1 cellular context compared by ENCODE assay signal in genomic region chr5:177516601-177517568, GRCh38.
TF ChIP-seq lines count a peak whose summit lies in the region.

TSS of gene DDX41 (minus strand) at chr5:177516961. CDS start at chr5:177516945, 16 bp downstream.

TF ChIP-seq in HepG2, 621 proteins besides CTCF, POLR2A, EP300 and RAD21 (continued from another document and continues in another):
- TF ChIP-seq SMARCC2 (IDR thresholded peaks at IDR 0.05) (no peak), ZEB1 (IDR thresholded peaks at IDR 0.05; ENCODE audit: insufficient replicate concordance, low read depth) (no peak), ZNF44 (CRISPR knock-in tag; IDR thresholded peaks at IDR 0.05) (no peak; the same call in 1 of the 2 replicates), PCBP1 (IDR thresholded peaks at IDR 0.05; ENCODE audit: borderline replicate concordance, low read depth, low read length) (no peak), RARG (CRISPR knock-in tag; IDR thresholded peaks at IDR 0.05; ENCODE audit: low read depth) (peak; percentile 95), MXI1 (IDR thresholded peaks at IDR 0.05; ENCODE audit: borderline replicate concordance, low read depth, low read length) (peak; percentile 91; the same call in 1 of the 3 replicates), ZNF572 (CRISPR knock-in tag; IDR thresholded peaks at IDR 0.05) (no peak; the same call in 1 of the 2 replicates), BRF2 (CRISPR knock-in tag; IDR thresholded peaks at IDR 0.05) (peak; percentile 64; the same call in 1 of the 2 replicates), ZNF280D (CRISPR knock-in tag; IDR thresholded peaks at IDR 0.05) (0 out of 2 replicates have a peak, but pooled peaks have one; percentile 23), SALL1 (CRISPR knock-in tag; IDR thresholded peaks at IDR 0.05) (peak; percentile 93), BCL3 (CRISPR knock-in tag; IDR thresholded peaks at IDR 0.05) (peak; percentile 74), SALL2 (CRISPR knock-in tag; IDR thresholded peaks at IDR 0.05) (peak; percentile 96), ZNF772 (CRISPR knock-in tag; IDR thresholded peaks at IDR 0.05) (peak; percentile 98; the same call in 1 of the 2 replicates), SRSF9 (IDR thresholded peaks at IDR 0.05; ENCODE audit: borderline replicate concordance, insufficient read depth, low read depth, low read length, poor library complexity, severe bottlenecking) (no peak), ZNF800 (CRISPR knock-in tag; IDR thresholded peaks at IDR 0.05) (0 out of 2 replicates have a peak, but pooled peaks have one; percentile 46), POGZ (CRISPR knock-in tag; IDR thresholded peaks at IDR 0.05) (peak; percentile 58; the same call in 1 of the 2 replicates), PPARG (CRISPR knock-in tag; conservative IDR thresholded peaks at IDR 0.05) (peak; percentile 68), JUNB (CRISPR knock-in tag; IDR thresholded peaks at IDR 0.05; ENCODE audit: borderline replicate concordance) (peak; percentile 61; the same call in 1 of the 2 replicates), ZNF260 (CRISPR knock-in tag; IDR thresholded peaks at IDR 0.05; ENCODE audit: borderline replicate concordance, low read depth) (no peak), ZNF253 (CRISPR knock-in tag; IDR thresholded peaks at IDR 0.05; ENCODE audit: borderline replicate concordance) (peak; percentile 30; the same call in 1 of the 2 replicates), ERF (CRISPR knock-in tag; IDR thresholded peaks at IDR 0.05) (peak; percentile 94), ZNF20 (CRISPR knock-in tag; IDR thresholded peaks at IDR 0.05) (no peak), GABPA (IDR thresholded peaks at IDR 0.05; ENCODE audit: low read depth, low read length) (no peak), GABPA (CRISPR knock-in tag; IDR thresholded peaks at IDR 0.05; ENCODE audit: low read depth) (peak; percentile 87), ZNF567 (CRISPR knock-in tag; IDR thresholded peaks at IDR 0.05; ENCODE audit: borderline replicate concordance) (peak; percentile 91; the same call in 1 of the 2 replicates), SOX13 (IDR thresholded peaks at IDR 0.05) (no peak), SOX13 (CRISPR knock-in tag; conservative IDR thresholded peaks at IDR 0.05 in 1 of 2, IDR thresholded peaks at IDR 0.05 in 1 of 2) (peak in 1 of 2 experiments; percentile 56; a peak in 1 of 4 replicates), NFIC (IDR thresholded peaks at IDR 0.05; ENCODE audit: low read length) (no peak), ZNF230 (CRISPR knock-in tag; IDR thresholded peaks at IDR 0.05) (peak; percentile 93), YEATS4 (CRISPR knock-in tag; IDR thresholded peaks at IDR 0.05; ENCODE audit: borderline replicate concordance) (peak; percentile 90), ZNF232 (CRISPR knock-in tag; IDR thresholded peaks at IDR 0.05; ENCODE audit: borderline replicate concordance) (0 out of 2 replicates have a peak, but pooled peaks have one; percentile 55), ZKSCAN8 (CRISPR knock-in tag; IDR thresholded peaks at IDR 0.05; ENCODE audit: borderline replicate concordance) (peak; percentile 86; the same call in 1 of the 2 replicates), FOSL1 (CRISPR knock-in tag; IDR thresholded peaks at IDR 0.05; ENCODE audit: borderline replicate concordance) (no peak), HES4 (CRISPR knock-in tag; IDR thresholded peaks at IDR 0.05; ENCODE audit: borderline replicate concordance) (peak; percentile 45; the same call in 1 of the 2 replicates), CHD2 (IDR thresholded peaks at IDR 0.05; ENCODE audit: low read depth, low read length) (peak; percentile 41; the same call in 1 of the 2 replicates), SRSF4 (IDR thresholded peaks at IDR 0.05; ENCODE audit: low read depth, low read length, poor library complexity, severe bottlenecking) (no peak), ZNF7 (CRISPR knock-in tag; IDR thresholded peaks at IDR 0.05) (no peak), CERS6 (CRISPR knock-in tag; IDR thresholded peaks at IDR 0.05) (0 out of 2 replicates have a peak, but pooled peaks have one; percentile 42), IRF1 (CRISPR knock-in tag; IDR thresholded peaks at IDR 0.05; ENCODE audit: low read depth) (no peak), GATAD1 (CRISPR knock-in tag; IDR thresholded peaks at IDR 0.05) (peak; percentile 100), ZNF414 (CRISPR knock-in tag; IDR thresholded peaks at IDR 0.05) (no peak), ZNF773 (CRISPR knock-in tag; IDR thresholded peaks at IDR 0.05; ENCODE audit: borderline replicate concordance) (no peak), ZBTB7B (CRISPR knock-in tag; IDR thresholded peaks at IDR 0.05) (peak; percentile 17; the same call in 1 of the 2 replicates), FIP1L1 (IDR thresholded peaks at IDR 0.05; ENCODE audit: borderline replicate concordance, insufficient read depth, low read depth, low read length) (no peak), ZNF777 (CRISPR knock-in tag; IDR thresholded peaks at IDR 0.05) (peak; percentile 76), GFI1 (CRISPR knock-in tag; IDR thresholded peaks at IDR 0.05; ENCODE audit: borderline replicate concordance) (peak; percentile 83; the same call in 1 of the 2 replicates), ATF4 (CRISPR knock-in tag; IDR thresholded peaks at IDR 0.05) (peak in 1 of 2 experiments; percentile 90; a peak in 2 of 4 replicates), ZBTB49 (CRISPR knock-in tag; IDR thresholded peaks at IDR 0.05; ENCODE audit: borderline replicate concordance) (no peak), ZSCAN21 (CRISPR knock-in tag; IDR thresholded peaks at IDR 0.05; ENCODE audit: borderline replicate concordance) (peak; percentile 93), THRA (CRISPR knock-in tag; IDR thresholded peaks at IDR 0.05; ENCODE audit: borderline replicate concordance) (peak; percentile 32; the same call in 1 of the 2 replicates)
